In genomic region chr14:94346841-94347240, GRCh38 we compare ENCODE assay signal across 15 cellular contexts. TPM values are rescaled to one million over a fixed set of nuclear protein-coding genes. Genes with fewer than 3 reads are reported as not detected.
DNase-seq lines count a peak whose midpoint lies in the region; ATAC-seq and TF ChIP-seq lines count a peak whose summit lies in the region.
"Had no signal": no experiment of that assay in that cellular context is flagged by ENCODE, and none has a peak within 500 bp of the region (broad histone marks: within the 10 kb centered on the region; RNA-seq: fewer than 3 reads in every experiment).

No MANE protein-coding gene starts in this region.

- no peak overlapping the region for H3K4me3 ChIP-seq in GM23248
- peak overlapping the region; percentile 17 for H3K4me3 ChIP-seq in OCI-LY3 (ENCODE audit: low read length)
- H3K4me3 ChIP-seq: thyroid gland had no signal

- no peak for TF ChIP-seq POLR2A in GM18505 (IDR thresholded peaks at IDR 0.05; ENCODE audit: borderline replicate concordance, extremely low read depth, insufficient read depth, insufficient read length)

- H4K20me1 ChIP-seq in GM23248 (ENCODE audit: insufficient read depth) (no peaks in the 10 kb centered on the region), OCI-LY3 (ENCODE audit: insufficient read depth, low read length) (no peaks in the 10 kb centered on the region)

- H3K9me2 ChIP-seq in GM23248 (ENCODE audit: insufficient read depth) = no peaks in the 10 kb centered on the region

- peaks cover 14% of the 10 kb centered on the region for H3K4me1 Mint-ChIP-seq in activated CD8-positive, alpha-beta T cell treated with anti-CD3 and anti-CD28 coated beads for 36 hours (ENCODE audit: low read depth)
- no peaks in the 10 kb centered on the region for H3K4me1 Mint-ChIP-seq in activated CD8-positive, alpha-beta T cell treated with anti-CD3 and anti-CD28 coated beads, Interleukin-2, amount 10 ng/mL, durations not matched to agents 7 days and 5 days (ENCODE audit: low read depth)
- peaks cover 5% of the 10 kb centered on the region for H3K4me1 Mint-ChIP-seq in mesothelial cell of epicardium

- H3K27me3 Mint-ChIP-seq in activated CD8-positive, alpha-beta T cell treated with anti-CD3 and anti-CD28 coated beads for 36 hours = peaks cover 15% of the 10 kb centered on the region
- no peaks in the 10 kb centered on the region for H3K27me3 Mint-ChIP-seq in activated CD8-positive, alpha-beta T cell treated with anti-CD3 and anti-CD28 coated beads, Interleukin-2, amount 10 ng/mL, durations not matched to agents 7 days and 5 days (ENCODE audit: low read depth)
- H3K27me3 Mint-ChIP-seq in mesothelial cell of epicardium (ENCODE audit: low read depth) = peaks cover 36% of the 10 kb centered on the region

- in situ Hi-C loops in GM23248 (cut with MboI) = no loop called here

- TF ChIP-seq CTCF in activated CD8-positive, alpha-beta T cell treated with anti-CD3 and anti-CD28 coated beads for 36 hours (IDR thresholded peaks at IDR 0.05) = no peak
- TF ChIP-seq CTCF in OCI-LY3 (IDR thresholded peaks at IDR 0.05; ENCODE audit: low read depth, low read length) = no peak
- no peak for TF ChIP-seq CTCF in mesothelial cell of epicardium (IDR thresholded peaks at IDR 0.05; ENCODE audit: unreplicated experiment)

- ATAC-seq in activated CD8-positive, alpha-beta T cell treated with anti-CD3 and anti-CD28 coated beads for 36 hours = no peak
- ATAC-seq in activated CD8-positive, alpha-beta T cell treated with anti-CD3 and anti-CD28 coated beads, Interleukin-2, amount 10 ng/mL, durations not matched to agents 7 days and 5 days = no peak
- ATAC-seq in GM18505 (IDR thresholded peaks at IDR 0.05; ENCODE audit: unreplicated experiment) = no peak
- ATAC-seq: left cardiac atrium had no signal

- H3K27me3 ChIP-seq in GM23248 (replicated peaks; ENCODE audit: insufficient read depth) (no peaks in the 10 kb centered on the region), OCI-LY3 (ENCODE audit: low read depth, low read length) (no peaks in the 10 kb centered on the region)
- H3K27me3 ChIP-seq: thyroid gland had no signal

- H3K27ac Mint-ChIP-seq in activated CD8-positive, alpha-beta T cell treated with anti-CD3 and anti-CD28 coated beads for 36 hours = peak overlapping the region; percentile 82
- no peak overlapping the region for H3K27ac Mint-ChIP-seq in activated CD8-positive, alpha-beta T cell treated with anti-CD3 and anti-CD28 coated beads, Interleukin-2, amount 10 ng/mL, durations not matched to agents 7 days and 5 days
- no peak overlapping the region for H3K27ac Mint-ChIP-seq in mesothelial cell of epicardium

- H3K27ac ChIP-seq in GM23248 (peak overlapping the region; percentile 34), OCI-LY3 (ENCODE audit: low read length) (peak overlapping the region; percentile 99)
- H3K27ac ChIP-seq: epithelial cell of prostate, thyroid gland had no signal

- no peak overlapping the region for H3K9ac ChIP-seq in GM23248
- H3K9ac ChIP-seq in OCI-LY3 (ENCODE audit: low read length) = peak overlapping the region; percentile 59; the same call in 1 of the 2 replicates

- no peak overlapping the region for H3K4me3 Mint-ChIP-seq in activated CD8-positive, alpha-beta T cell treated with anti-CD3 and anti-CD28 coated beads for 36 hours
- H3K4me3 Mint-ChIP-seq in activated CD8-positive, alpha-beta T cell treated with anti-CD3 and anti-CD28 coated beads, Interleukin-2, amount 10 ng/mL, durations not matched to agents 7 days and 5 days = no peak overlapping the region
- H3K4me3 Mint-ChIP-seq in mesothelial cell of epicardium = no peak overlapping the region

- peaks cover 26% of the 10 kb centered on the region for H3K4me1 ChIP-seq in GM23248 (ENCODE audit: insufficient read depth)
- peaks cover 38% of the 10 kb centered on the region for H3K4me1 ChIP-seq in OCI-LY3 (ENCODE audit: low read length)

- DNase-seq in activated CD8-positive, alpha-beta T cell treated with anti-CD3 and anti-CD28 coated beads for 36 hours = no peak
- no peak for DNase-seq in activated CD8-positive, alpha-beta T cell treated with anti-CD3 and anti-CD28 coated beads, Interleukin-2, amount 10 ng/mL, durations not matched to agents 7 days and 5 days
- DNase-seq in GM23248 (peak; percentile 22), kidney tubule cell (ENCODE audit: low spot score) (peak; percentile 43), mesothelial cell of epicardium (ENCODE audit: low spot score in 2 of 2, unreplicated experiment in 2 of 2) (no peak), H4 (ENCODE audit: low spot score) (no peak)
- DNase-seq: left cardiac atrium, NCI-H2107, thyroid gland had no signal

- CTCF ChIA-PET in activated CD8-positive, alpha-beta T cell treated with anti-CD3 and anti-CD28 coated beads for 36 hours (lab: Charles Lee) = interaction anchor here (1.5 kb wide), 1 partner anchor 11 kb away, joined by 3 read pairs; no protein-coding TSS in a partner anchor
- CTCF ChIA-PET in activated CD8-positive, alpha-beta T cell treated with anti-CD3 and anti-CD28 coated beads, Interleukin-2, amount 10 ng/mL, durations not matched to agents 7 days and 5 days (lab: Charles Lee) = no interaction called here

- POLR2A ChIA-PET in activated CD8-positive, alpha-beta T cell treated with anti-CD3 and anti-CD28 coated beads for 36 hours (lab: Charles Lee) = no interaction called here
- POLR2A ChIA-PET in activated CD8-positive, alpha-beta T cell treated with anti-CD3 and anti-CD28 coated beads, Interleukin-2, amount 10 ng/mL, durations not matched to agents 7 days and 5 days (lab: Charles Lee) = no interaction called here

- 71 to 76% methylated on average over 5 of the region's 5 CpGs for WGBS in GM23248 (ENCODE audit: low coverage in 1 of 2, low lambda C conversion rate in 2 of 2, missing lambda C conversion rate in 2 of 2), 2 experiments

- intact Hi-C loops in activated CD8-positive, alpha-beta T cell treated with anti-CD3 and anti-CD28 coated beads for 36 hours (cut with micrococcal nuclease) = no loop called here

- H3F3A ChIP-seq in GM23248 (ENCODE audit: insufficient read depth) = peaks cover 21% of the 10 kb centered on the region

- no peaks in the 10 kb centered on the region for H3K9me3 ChIP-seq in GM23248 (ENCODE audit: low read depth)
- peaks cover 62% of the 10 kb centered on the region for H3K9me3 ChIP-seq in OCI-LY3 (ENCODE audit: insufficient read depth, low read length)
- H3K9me3 ChIP-seq: thyroid gland had no signal

- H3K9me3 Mint-ChIP-seq in activated CD8-positive, alpha-beta T cell treated with anti-CD3 and anti-CD28 coated beads for 36 hours = no peaks in the 10 kb centered on the region
- H3K9me3 Mint-ChIP-seq in activated CD8-positive, alpha-beta T cell treated with anti-CD3 and anti-CD28 coated beads, Interleukin-2, amount 10 ng/mL, durations not matched to agents 7 days and 5 days (ENCODE audit: insufficient read depth) = no peaks in the 10 kb centered on the region
- no peaks in the 10 kb centered on the region for H3K9me3 Mint-ChIP-seq in mesothelial cell of epicardium

- no peak overlapping the region for H2AFZ ChIP-seq in GM23248
- H2AFZ ChIP-seq in OCI-LY3 (ENCODE audit: low read depth, low read length) = peak overlapping the region; percentile 3; the same call in 1 of the 2 replicates

- H3K4me2 ChIP-seq in GM23248 (ENCODE audit: unreplicated experiment) (peak overlapping the region; percentile 41), OCI-LY3 (ENCODE audit: low read length) (peak overlapping the region; percentile 38)

- no peaks in the 10 kb centered on the region for H3K36me3 Mint-ChIP-seq in activated CD8-positive, alpha-beta T cell treated with anti-CD3 and anti-CD28 coated beads for 36 hours (ENCODE audit: low read depth)
- H3K36me3 Mint-ChIP-seq in activated CD8-positive, alpha-beta T cell treated with anti-CD3 and anti-CD28 coated beads, Interleukin-2, amount 10 ng/mL, durations not matched to agents 7 days and 5 days (ENCODE audit: low read depth) = no peaks in the 10 kb centered on the region
- H3K36me3 Mint-ChIP-seq in mesothelial cell of epicardium = no peaks in the 10 kb centered on the region

- H3K36me3 ChIP-seq in GM23248 (ENCODE audit: low read depth) (no peaks in the 10 kb centered on the region), OCI-LY3 (replicated peaks; ENCODE audit: low read depth, low read length) (peaks cover 55% of the 10 kb centered on the region)
- H3K36me3 ChIP-seq: thyroid gland had no signal

- H3K79me2 ChIP-seq in GM23248 (ENCODE audit: insufficient read depth) (no peaks in the 10 kb centered on the region), OCI-LY3 (ENCODE audit: low read length) (no peaks in the 10 kb centered on the region)

RNA-seq across cellular contexts. Expression of gene SERPINA2, which starts 19.7 kb away (rescaled TPM):
- total RNA-seq in activated CD8-positive, alpha-beta T cell treated with anti-CD3 and anti-CD28 coated beads for 36 hours = not detected
- total RNA-seq in activated CD8-positive, alpha-beta T cell treated with anti-CD3 and anti-CD28 coated beads, Interleukin-2, amount 10 ng/mL, durations not matched to agents 7 days and 5 days = not detected
- not detected in 2 replicates for total RNA-seq in GM23248 (2014; rRNA removed; shearing (Covaris generic))
- not detected in 2 replicates for polyA plus RNA-seq in GM23248 (2016; fragmentation: Nextera tagmentation; extraction: Ambion mirVana)
- total RNA-seq in mesothelial cell of epicardium = not detected in 3 replicates
- total RNA-seq in H4 (2014; rRNA removed; shearing (Covaris generic)) = not detected in 2 replicates
- total RNA-seq: chondrocyte, left cardiac atrium, myocyte, posterior vena cava, thyroid gland had no signal

RNA-seq across cellular contexts. Expression of gene SERPINA6, which starts 23.7 kb away (rescaled TPM):
- total RNA-seq in activated CD8-positive, alpha-beta T cell treated with anti-CD3 and anti-CD28 coated beads for 36 hours = not detected
- not detected for total RNA-seq in activated CD8-positive, alpha-beta T cell treated with anti-CD3 and anti-CD28 coated beads, Interleukin-2, amount 10 ng/mL, durations not matched to agents 7 days and 5 days
- not detected in 2 replicates for total RNA-seq in GM23248 (2014; rRNA removed; shearing (Covaris generic))
- not detected in 2 replicates for polyA plus RNA-seq in GM23248 (2016; fragmentation: Nextera tagmentation; extraction: Ambion mirVana)
- total RNA-seq in mesothelial cell of epicardium = not detected in 3 replicates
- total RNA-seq in H4 (2014; rRNA removed; shearing (Covaris generic)) = 0.35 and 0.82 TPM in 2 replicates
- total RNA-seq: chondrocyte, left cardiac atrium, myocyte, posterior vena cava, thyroid gland had no signal

RNA-seq across cellular contexts. Expression of gene SERPINA1, which starts 41.6 kb away (rescaled TPM):
- 1 to 10 TPM; 1.0 to 1.9 TPM for total RNA-seq in activated CD8-positive, alpha-beta T cell treated with anti-CD3 and anti-CD28 coated beads for 36 hours
- total RNA-seq in activated CD8-positive, alpha-beta T cell treated with anti-CD3 and anti-CD28 coated beads, Interleukin-2, amount 10 ng/mL, durations not matched to agents 7 days and 5 days = not detected
- 0.65 TPM in 1 of 2 replicates, not detected in the other for total RNA-seq in GM23248 (2014; rRNA removed; shearing (Covaris generic))
- 0.16 and 0.96 TPM in 2 replicates for polyA plus RNA-seq in GM23248 (2016; fragmentation: Nextera tagmentation; extraction: Ambion mirVana)
- total RNA-seq in mesothelial cell of epicardium = 0.58 to 1.7 TPM (median 1.2 TPM) in 3 replicates
- total RNA-seq in H4 (2014; rRNA removed; shearing (Covaris generic)) = 0.99 and 3.2 TPM in 2 replicates
- total RNA-seq: myocyte had no signal

RNA-seq across cellular contexts. Expression of gene SERPINA10, which starts 53.8 kb away (rescaled TPM):
- total RNA-seq in activated CD8-positive, alpha-beta T cell treated with anti-CD3 and anti-CD28 coated beads for 36 hours = not detected
- not detected for total RNA-seq in activated CD8-positive, alpha-beta T cell treated with anti-CD3 and anti-CD28 coated beads, Interleukin-2, amount 10 ng/mL, durations not matched to agents 7 days and 5 days
- total RNA-seq in GM23248 (2014; rRNA removed; shearing (Covaris generic)) = not detected in 2 replicates
- not detected in 2 replicates for polyA plus RNA-seq in GM23248 (2016; fragmentation: Nextera tagmentation; extraction: Ambion mirVana)
- total RNA-seq in mesothelial cell of epicardium = not detected in 3 replicates
- total RNA-seq in H4 (2014; rRNA removed; shearing (Covaris generic)) = not detected in 2 replicates
- total RNA-seq: chondrocyte, left cardiac atrium, myocyte, posterior vena cava, thyroid gland had no signal

Comparison
In these comparisons a context has a peak if more than half of its experiments do, and no peak if none do; other contexts are left out.
1. DNase-seq: peak in GM23248 (single experiment) and kidney tubule cell (single experiment); none in activated CD8-positive, alpha-beta T cell treated with anti-CD3 and anti-CD28 coated beads for 36 hours (single experiment), activated CD8-positive, alpha-beta T cell treated with anti-CD3 and anti-CD28 coated beads, Interleukin-2, amount 10 ng/mL, durations not matched to agents 7 days and 5 days (single experiment), mesothelial cell of epicardium (0 of 2) and H4 (single experiment).